Comparison of ENCODE assay signal across 19 cellular contexts in genomic region chr1:7388141-7388487, GRCh38.
A peak's percentile ranks its signal among the peaks of the same experiment; 100 is the strongest.
DNase-seq lines count a peak whose midpoint lies in the region; ATAC-seq and TF ChIP-seq lines count a peak whose summit lies in the region.
"Had no signal": no experiment of that assay in that cellular context is flagged by ENCODE, and none has a peak within 500 bp of the region (broad histone marks: within the 10 kb centered on the region; RNA-seq: fewer than 3 reads in every experiment).

No MANE protein-coding gene starts in this region.

- ATAC-seq in gastroesophageal sphincter (no peak), HG02840 (IDR thresholded peaks at IDR 0.05; ENCODE audit: low FRiP score, unreplicated experiment) (no peak), HG02798 (IDR thresholded peaks at IDR 0.05; ENCODE audit: poor library complexity, unreplicated experiment) (no peak)
- ATAC-seq: activated CD4-positive, CD25-positive, alpha-beta regulatory T cell treated with anti-CD3 and anti-CD28 coated beads, Interleukin-2, amount 50 U/mL, for 24 hours; stimulated activated naive B cell treated with anti-CD40 and anti-IgM and Interleukin-4, amounts not matched to agents 10 μg/mL and 1 μg/mL and 100 μg/mL, for 72 hours; T-cell had no signal

- no CpG with 5 or more reads among the region's 11 CpGs for WGBS in gastroesophageal sphincter (ENCODE audit: low coverage in 1 of 2), 2 donors

- no peaks in the 10 kb centered on the region for H3K27me3 ChIP-seq in gastroesophageal sphincter

- TF ChIP-seq CTCF in gastroesophageal sphincter (IDR thresholded peaks at IDR 0.05) (no peak), nephron (IDR thresholded peaks at IDR 0.05; ENCODE audit: unreplicated experiment in 3 of 3) (no peak)

- peak overlapping the region; percentile 45 to 75 (median 49) for H3K27ac Mint-ChIP-seq in nephron
- H3K27ac Mint-ChIP-seq: activated T-helper 1 cell treated with anti-CD3 and anti-CD28 coated beads, Interleukin-12 subunit alpha, Interleukin-12 subunit beta, Interleukin-2, Interleukin-4 antibody, amounts not matched to agents 30 ng/mL and 10 ng/mL and 1 ng/mL, durations not matched to agents 14 hours and 24 hours and 36 hours; CD4-positive, CD25-positive, alpha-beta regulatory T cell; stimulated activated naive B cell treated with anti-CD40 and anti-IgM and Interleukin-4, amounts not matched to agents 10 μg/mL and 1 μg/mL and 100 μg/mL, for 72 hours; T-cell had no signal

- peaks cover 3% of the 10 kb centered on the region for H3K9me3 Mint-ChIP-seq in nephron
- H3K9me3 Mint-ChIP-seq: activated T-helper 1 cell treated with anti-CD3 and anti-CD28 coated beads, Interleukin-12 subunit alpha, Interleukin-12 subunit beta, Interleukin-2, Interleukin-4 antibody, amounts not matched to agents 30 ng/mL and 10 ng/mL and 1 ng/mL, durations not matched to agents 14 hours and 24 hours and 36 hours; CD4-positive, CD25-positive, alpha-beta regulatory T cell; T-cell had no signal

- H3K4me1 ChIP-seq in gastroesophageal sphincter, result peaks cover 0 to 37% (median 21%) of the 10 kb centered on the region in 3 donors

- TF ChIP-seq POLR2A in gastroesophageal sphincter (IDR thresholded peaks at IDR 0.05), result no peak

- no peak overlapping the region for H3K4me3 ChIP-seq in gastroesophageal sphincter

- no peaks in the 10 kb centered on the region for H3K36me3 ChIP-seq in gastroesophageal sphincter

- no peak for TF ChIP-seq EP300 in gastroesophageal sphincter (IDR thresholded peaks at IDR 0.05)

- DNase-seq in NCI-H1417 (lab: John Stamatoyannopoulos, UW), result peak in 2 of 3 experiments; percentile 19 to 51
- no peak for DNase-seq in NCI-H1417 treated with DMSO at 0.1 percent for 48 hours (lab: John Stamatoyannopoulos, UW)
- peak in 8 of 49 donors; percentile 9 to 43 (median 22) for DNase-seq in substantia nigra (lab: John Stamatoyannopoulos, UW)
- DNase-seq in stimulated activated CD4-positive, alpha-beta T cell treated with anti-CD3 and anti-CD28 coated beads, Interleukin-2, amount 100 ng/mL, for 24 hours, result no peak
- DNase-seq: 8988T; CD4-positive, CD25-positive, alpha-beta regulatory T cell; mesenchymal stem cell; NCI-H146; NCI-H524; stimulated activated CD4-positive, alpha-beta T cell treated with anti-CD3 and anti-CD28 coated beads, Interleukin-4, amount 100 ng/mL, for 4 hours; stimulated activated naive B cell treated with anti-CD40 and anti-IgM and Interleukin-4, amounts not matched to agents 10 μg/mL and 1 μg/mL and 100 μg/mL, for 72 hours; T-cell had no signal

- H3K27ac ChIP-seq in gastroesophageal sphincter (peak overlapping the region in 3 of 4 donors; percentile 65 to 71 (median 68)), substantia nigra (ENCODE audit: low read depth, low read length, poor library complexity, severe bottlenecking) (peak overlapping the region; percentile 52)
- H3K27ac ChIP-seq: HL-60 had no signal

- no peaks in the 10 kb centered on the region for H3K36me3 Mint-ChIP-seq in nephron (ENCODE audit: low read depth)
- H3K36me3 Mint-ChIP-seq: CD4-positive, CD25-positive, alpha-beta regulatory T cell; stimulated activated naive B cell treated with anti-CD40 and anti-IgM and Interleukin-4, amounts not matched to agents 10 μg/mL and 1 μg/mL and 100 μg/mL, for 72 hours; T-cell had no signal

- peaks cover 37% of the 10 kb centered on the region for H3K4me1 Mint-ChIP-seq in nephron
- H3K4me1 Mint-ChIP-seq: CD4-positive, CD25-positive, alpha-beta regulatory T cell; stimulated activated naive B cell treated with anti-CD40 and anti-IgM and Interleukin-4, amounts not matched to agents 10 μg/mL and 1 μg/mL and 100 μg/mL, for 72 hours; T-cell had no signal

- H3K4me3 Mint-ChIP-seq in nephron, result peak overlapping the region in 1 of 3 experiments; percentile 9
- H3K4me3 Mint-ChIP-seq: activated T-helper 1 cell treated with anti-CD3 and anti-CD28 coated beads, Interleukin-12 subunit alpha, Interleukin-12 subunit beta, Interleukin-2, Interleukin-4 antibody, amounts not matched to agents 30 ng/mL and 10 ng/mL and 1 ng/mL, durations not matched to agents 14 hours and 24 hours and 36 hours; CD4-positive, CD25-positive, alpha-beta regulatory T cell; stimulated activated naive B cell treated with anti-CD40 and anti-IgM and Interleukin-4, amounts not matched to agents 10 μg/mL and 1 μg/mL and 100 μg/mL, for 72 hours; T-cell had no signal

- H3K27me3 Mint-ChIP-seq in nephron (ENCODE audit: low read depth), result peaks cover 25% of the 10 kb centered on the region

- no peaks in the 10 kb centered on the region for H3K9me3 ChIP-seq in gastroesophageal sphincter

Comparison
In these comparisons a context has a peak if more than half of its experiments do, and no peak if none do; other contexts are left out.
1. DNase-seq: peak in NCI-H1417 (2 of 3); none in NCI-H1417 treated with DMSO at 0.1 percent for 48 hours (single experiment) and stimulated activated CD4-positive, alpha-beta T cell treated with anti-CD3 and anti-CD28 coated beads, Interleukin-2, amount 100 ng/mL, for 24 hours (0 of 2).